Comparison of ENCODE assay signal across 19 cellular contexts in genomic region chr5:160703547-160704189, GRCh38.
DNase-seq lines count a peak whose midpoint lies in the region; ATAC-seq, FAIRE-seq and TF ChIP-seq lines count a peak whose summit lies in the region.
"Had no signal": no experiment of that assay in that cellular context is flagged by ENCODE, and none has a peak within 500 bp of the region (broad histone marks: within the 10 kb centered on the region; RNA-seq: fewer than 3 reads in every experiment).

No MANE protein-coding gene starts in this region.

- H3K36me3 Mint-ChIP-seq in CD14-positive monocyte: no peaks in the 10 kb centered on the region
- H3K36me3 Mint-ChIP-seq: CD4-positive, alpha-beta memory T cell had no signal

- peaks cover 41% of the 10 kb centered on the region for H3K4me1 Mint-ChIP-seq in CD14-positive monocyte
- H3K4me1 Mint-ChIP-seq: CD4-positive, alpha-beta memory T cell had no signal

- peak overlapping the region in 1 of 2 donors; percentile 65 for H3K4me3 Mint-ChIP-seq in CD14-positive monocyte
- H3K4me3 Mint-ChIP-seq: CD4-positive, alpha-beta memory T cell had no signal

- no peak for TF ChIP-seq CTCF in CD14-positive monocyte (IDR thresholded peaks at IDR 0.05)
- TF ChIP-seq CTCF in esophagus muscularis mucosa (IDR thresholded peaks at IDR 0.05): no peak
- no peak for TF ChIP-seq CTCF in esophagus squamous epithelium (IDR thresholded peaks at IDR 0.05)

- H3K4me3 ChIP-seq in esophagus muscularis mucosa (no peak overlapping the region), small intestine (ENCODE audit: low read depth in 1 of 2, low read length in 2 of 2) (no peak overlapping the region), esophagus squamous epithelium (no peak overlapping the region)
- H3K4me3 ChIP-seq: GM12878, GM23248, K562 had no signal

- H3K36me3 ChIP-seq in esophagus muscularis mucosa (no peaks in the 10 kb centered on the region), small intestine (ENCODE audit: control insufficient read depth in 2 of 2, insufficient read depth in 2 of 2, low read length in 2 of 2) (no peaks in the 10 kb centered on the region), esophagus squamous epithelium (no peaks in the 10 kb centered on the region)
- H3K36me3 ChIP-seq: BE2C had no signal

- H3K27me3 Mint-ChIP-seq in CD14-positive monocyte (ENCODE audit: low read depth in 3 of 3): peaks cover 0 to 3% (median 2%) of the 10 kb centered on the region in 3 donors
- H3K27me3 Mint-ChIP-seq: CD4-positive, alpha-beta memory T cell had no signal

- no peak for TF ChIP-seq EP300 in esophagus muscularis mucosa (IDR thresholded peaks at IDR 0.05)

- DNase-seq in CD14-positive monocyte (ENCODE audit: low spot score): no peak
- DNase-seq in LoVo (ENCODE audit: low spot score): peak; percentile 34
- DNase-seq in esophagus muscularis mucosa (ENCODE audit: extremely low spot score): peak; percentile 82
- peak; percentile 79 for DNase-seq in small intestine
- DNase-seq in esophagus squamous epithelium (lab: John Stamatoyannopoulos, UW): no peak
- DNase-seq in HT-29 (ENCODE audit: low spot score): no peak
- DNase-seq: BE2C; CD4-positive, alpha-beta memory T cell; DMS79 treated with DMSO at 0.1 percent for 48 hours; EL; GM23248; HCEC 1CT; IMR-90 had no signal

- peak overlapping the region; percentile 82 to 96 (median 94) for H3K27ac Mint-ChIP-seq in CD14-positive monocyte
- H3K27ac Mint-ChIP-seq: CD4-positive, alpha-beta memory T cell had no signal

- peaks cover 0 to 6% (median 0%) of the 10 kb centered on the region in 4 donors for H3K9me3 ChIP-seq in esophagus muscularis mucosa
- no peaks in the 10 kb centered on the region for H3K9me3 ChIP-seq in small intestine (ENCODE audit: control insufficient read depth, low read depth)
- peaks cover 0 to 7% (median 4%) of the 10 kb centered on the region in 3 donors for H3K9me3 ChIP-seq in esophagus squamous epithelium
- H3K9me3 ChIP-seq: BE2C had no signal

- H3K9me3 Mint-ChIP-seq in CD14-positive monocyte: peaks cover 0 to 7% (median 2%) of the 10 kb centered on the region in 7 donors

- FAIRE-seq in small intestine (lab: Jason Lieb, UNC): no peak
- FAIRE-seq: HTR-8/SVneo, K562 had no signal

- WGBS in esophagus muscularis mucosa: 80% methylated on average over 5 of the region's 5 CpGs
- 61 to 78% (median 68%) methylated on average over 5 of the region's 5 CpGs for WGBS in small intestine, 3 donors
- 86 to 88% methylated on average over 5 of the region's 5 CpGs for WGBS in esophagus squamous epithelium, 2 donors

- TF ChIP-seq POLR2A in esophagus muscularis mucosa (IDR thresholded peaks at IDR 0.05; ENCODE audit: low read depth): no peak
- TF ChIP-seq POLR2A in esophagus squamous epithelium (IDR thresholded peaks at IDR 0.05): no peak

- H3K27ac ChIP-seq in esophagus muscularis mucosa (replicated peaks in 1 of 4) (no peak overlapping the region), small intestine (ENCODE audit: low read depth in 1 of 2, low read length in 1 of 2) (peak overlapping the region in 1 of 2 donors; percentile 1), esophagus squamous epithelium (no peak overlapping the region)
- H3K27ac ChIP-seq: C4-2B, GM23248, HL-60 had no signal

- intact Hi-C loops in CD14-positive monocyte (cut with micrococcal nuclease) (loop anchor here in 1 of 2 donors (10.0 kb wide), 1 partner anchor 91 kb away; no protein-coding TSS in a partner anchor), esophagus muscularis mucosa (cut with DNase I) (no loop called here), esophagus squamous epithelium (cut with DNase I) (no loop called here)

- H3K4me1 ChIP-seq in esophagus muscularis mucosa: no peaks in the 10 kb centered on the region
- peaks cover 1 to 2% of the 10 kb centered on the region in 2 donors for H3K4me1 ChIP-seq in small intestine (ENCODE audit: control insufficient read depth in 2 of 2, insufficient read depth in 1 of 2, low read depth in 1 of 2, low read length in 1 of 2)
- no peaks in the 10 kb centered on the region for H3K4me1 ChIP-seq in esophagus squamous epithelium
- H3K4me1 ChIP-seq: BE2C had no signal

- no peak for ATAC-seq in GM19035 (IDR thresholded peaks at IDR 0.05; ENCODE audit: unreplicated experiment)
- ATAC-seq: K562 had no signal

- H3K27me3 ChIP-seq in esophagus muscularis mucosa (no peaks in the 10 kb centered on the region), small intestine (ENCODE audit: control insufficient read depth in 2 of 2, insufficient read depth in 2 of 2, low read length in 2 of 2) (no peaks in the 10 kb centered on the region), esophagus squamous epithelium (no peaks in the 10 kb centered on the region)
- H3K27me3 ChIP-seq: BE2C had no signal

Comparison
In these comparisons a context has a peak if more than half of its experiments do, and no peak if none do; other contexts are left out.
1. DNase-seq: peak in LoVo (single experiment), esophagus muscularis mucosa (single experiment) and small intestine (single experiment); none in CD14-positive monocyte (single experiment), esophagus squamous epithelium (single experiment) and HT-29 (single experiment).